In genomic region chr16:51243836-51244483, GRCh38 we compare ENCODE assay signal across 1 cellular context.
TF ChIP-seq lines count a peak whose summit lies in the region.

No MANE protein-coding gene starts in this region.

TF ChIP-seq in HepG2, 621 proteins besides CTCF, POLR2A, EP300 and RAD21 (continued from another document and continues in another):
- TF ChIP-seq, protein P1, sequence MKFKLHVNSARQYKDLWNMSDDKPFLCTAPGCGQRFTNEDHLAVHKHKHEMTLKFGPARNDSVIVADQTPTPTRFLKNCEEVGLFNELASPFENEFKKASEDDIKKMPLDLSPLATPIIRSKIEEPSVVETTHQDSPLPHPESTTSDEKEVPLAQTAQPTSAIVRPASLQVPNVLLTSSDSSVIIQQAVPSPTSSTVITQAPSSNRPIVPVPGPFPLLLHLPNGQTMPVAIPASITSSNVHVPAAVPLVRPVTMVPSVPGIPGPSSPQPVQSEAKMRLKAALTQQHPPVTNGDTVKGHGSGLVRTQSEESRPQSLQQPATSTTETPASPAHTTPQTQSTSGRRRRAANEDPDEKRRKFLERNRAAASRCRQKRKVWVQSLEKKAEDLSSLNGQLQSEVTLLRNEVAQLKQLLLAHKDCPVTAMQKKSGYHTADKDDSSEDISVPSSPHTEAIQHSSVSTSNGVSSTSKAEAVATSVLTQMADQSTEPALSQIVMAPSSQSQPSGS (CRISPR knock-in tag; IDR thresholded peaks at IDR 0.05), result peak; percentile 75
- TF ChIP-seq ZFYVE20 (CRISPR knock-in tag; IDR thresholded peaks at IDR 0.05; ENCODE audit: borderline replicate concordance, low read depth), result no peak
- TF ChIP-seq ZNF816 (CRISPR knock-in tag; IDR thresholded peaks at IDR 0.05; ENCODE audit: borderline replicate concordance), result peak; percentile 60; the same call in 1 of the 2 replicates
- no peak for TF ChIP-seq ZKSCAN1 (IDR thresholded peaks at IDR 0.05; ENCODE audit: low read length)
- TF ChIP-seq MIXL1 (CRISPR knock-in tag; IDR thresholded peaks at IDR 0.05), result peak; percentile 87
- TF ChIP-seq POGK (CRISPR knock-in tag; conservative IDR thresholded peaks at IDR 0.05), result no peak; the same call in 1 of the 2 replicates
- no peak for TF ChIP-seq ZNF101 (CRISPR knock-in tag; IDR thresholded peaks at IDR 0.05; ENCODE audit: borderline replicate concordance, low read depth)
- TF ChIP-seq TBP (CRISPR knock-in tag; IDR thresholded peaks at IDR 0.05), result no peak
- peak; percentile 69; the same call in 1 of the 2 replicates for TF ChIP-seq ZNF792 (CRISPR knock-in tag; IDR thresholded peaks at IDR 0.05)
- no peak for TF ChIP-seq ZNF781 (CRISPR knock-in tag; IDR thresholded peaks at IDR 0.05; ENCODE audit: borderline replicate concordance, not compliant biosample characterization)
- TF ChIP-seq MZF1 (CRISPR knock-in tag; IDR thresholded peaks at IDR 0.05; ENCODE audit: borderline replicate concordance), result no peak
- TF ChIP-seq PHB2 (IDR thresholded peaks at IDR 0.05; ENCODE audit: partially characterized antibody), result no peak
- TF ChIP-seq ZNF430 (CRISPR knock-in tag; IDR thresholded peaks at IDR 0.05), result no peak
- peak in 1 of 2 experiments; percentile 28; a peak in 1 of 4 replicates for TF ChIP-seq HMGXB4 (CRISPR knock-in tag; IDR thresholded peaks at IDR 0.05; ENCODE audit: borderline replicate concordance in 1 of 2, low read depth in 1 of 2)
- TF ChIP-seq, protein P2, sequence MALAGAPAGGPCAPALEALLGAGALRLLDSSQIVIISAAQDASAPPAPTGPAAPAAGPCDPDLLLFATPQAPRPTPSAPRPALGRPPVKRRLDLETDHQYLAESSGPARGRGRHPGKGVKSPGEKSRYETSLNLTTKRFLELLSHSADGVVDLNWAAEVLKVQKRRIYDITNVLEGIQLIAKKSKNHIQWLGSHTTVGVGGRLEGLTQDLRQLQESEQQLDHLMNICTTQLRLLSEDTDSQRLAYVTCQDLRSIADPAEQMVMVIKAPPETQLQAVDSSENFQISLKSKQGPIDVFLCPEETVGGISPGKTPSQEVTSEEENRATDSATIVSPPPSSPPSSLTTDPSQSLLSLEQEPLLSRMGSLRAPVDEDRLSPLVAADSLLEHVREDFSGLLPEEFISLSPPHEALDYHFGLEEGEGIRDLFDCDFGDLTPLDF (CRISPR knock-in tag; IDR thresholded peaks at IDR 0.05), result no peak
- TF ChIP-seq DNMT1 (CRISPR knock-in tag; IDR thresholded peaks at IDR 0.05), result no peak
- TF ChIP-seq ZNF510 (CRISPR knock-in tag; IDR thresholded peaks at IDR 0.05; ENCODE audit: low read depth), result no peak
- TF ChIP-seq ZNF10 (CRISPR knock-in tag; IDR thresholded peaks at IDR 0.05; ENCODE audit: borderline replicate concordance, low read depth), result no peak
- TF ChIP-seq BCL6 (CRISPR knock-in tag; IDR thresholded peaks at IDR 0.05), result peak; percentile 79
- TF ChIP-seq GATA4 (IDR thresholded peaks at IDR 0.05; ENCODE audit: borderline replicate concordance, low read depth), result peak; percentile 73; the same call in 1 of the 2 replicates
- no peak for TF ChIP-seq ZNF737 (CRISPR knock-in tag; IDR thresholded peaks at IDR 0.05; ENCODE audit: borderline replicate concordance)
- no peak for TF ChIP-seq ZNF615 (CRISPR knock-in tag; IDR thresholded peaks at IDR 0.05; ENCODE audit: borderline replicate concordance)
- no peak for TF ChIP-seq ZFP36L2 (CRISPR knock-in tag; IDR thresholded peaks at IDR 0.05)
- TF ChIP-seq UBTF (CRISPR knock-in tag; IDR thresholded peaks at IDR 0.05), result no peak
- TF ChIP-seq IKZF5 (CRISPR knock-in tag; IDR thresholded peaks at IDR 0.05), result peak; percentile 46; the same call in 1 of the 2 replicates
- no peak for TF ChIP-seq ZNF432 (CRISPR knock-in tag; IDR thresholded peaks at IDR 0.05; ENCODE audit: borderline replicate concordance)
- TF ChIP-seq ZNF160 (CRISPR knock-in tag; IDR thresholded peaks at IDR 0.05), result no peak
- TF ChIP-seq, protein P3, sequence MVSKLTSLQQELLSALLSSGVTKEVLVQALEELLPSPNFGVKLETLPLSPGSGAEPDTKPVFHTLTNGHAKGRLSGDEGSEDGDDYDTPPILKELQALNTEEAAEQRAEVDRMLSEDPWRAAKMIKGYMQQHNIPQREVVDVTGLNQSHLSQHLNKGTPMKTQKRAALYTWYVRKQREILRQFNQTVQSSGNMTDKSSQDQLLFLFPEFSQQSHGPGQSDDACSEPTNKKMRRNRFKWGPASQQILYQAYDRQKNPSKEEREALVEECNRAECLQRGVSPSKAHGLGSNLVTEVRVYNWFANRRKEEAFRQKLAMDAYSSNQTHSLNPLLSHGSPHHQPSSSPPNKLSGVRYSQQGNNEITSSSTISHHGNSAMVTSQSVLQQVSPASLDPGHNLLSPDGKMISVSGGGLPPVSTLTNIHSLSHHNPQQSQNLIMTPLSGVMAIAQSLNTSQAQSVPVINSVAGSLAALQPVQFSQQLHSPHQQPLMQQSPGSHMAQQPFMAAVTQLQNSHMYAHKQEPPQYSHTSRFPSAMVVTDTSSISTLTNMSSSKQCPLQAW (CRISPR knock-in tag; IDR thresholded peaks at IDR 0.05), result peak; percentile 68
- TF ChIP-seq SIN3B (IDR thresholded peaks at IDR 0.05; ENCODE audit: low read length), result no peak
- TF ChIP-seq CREM (IDR thresholded peaks at IDR 0.05), result peak; percentile 59; the same call in 1 of the 2 replicates
- no peak for TF ChIP-seq CREM (CRISPR knock-in tag; IDR thresholded peaks at IDR 0.05)
- TF ChIP-seq, protein P4, sequence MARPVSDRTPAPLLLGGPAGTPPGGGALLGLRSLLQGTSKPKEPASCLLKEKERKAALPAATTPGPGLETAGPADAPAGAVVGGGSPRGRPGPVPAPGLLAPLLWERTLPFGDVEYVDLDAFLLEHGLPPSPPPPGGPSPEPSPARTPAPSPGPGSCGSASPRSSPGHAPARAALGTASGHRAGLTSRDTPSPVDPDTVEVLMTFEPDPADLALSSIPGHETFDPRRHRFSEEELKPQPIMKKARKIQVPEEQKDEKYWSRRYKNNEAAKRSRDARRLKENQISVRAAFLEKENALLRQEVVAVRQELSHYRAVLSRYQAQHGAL (CRISPR knock-in tag; IDR thresholded peaks at IDR 0.05; ENCODE audit: not compliant biosample characterization), result no peak
- no peak for TF ChIP-seq HNRNPLL (IDR thresholded peaks at IDR 0.05; ENCODE audit: low read depth, low read length, poor library complexity, severe bottlenecking)
- TF ChIP-seq GPN1 (CRISPR knock-in tag; IDR thresholded peaks at IDR 0.05; ENCODE audit: borderline replicate concordance), result no peak
- TF ChIP-seq ZNF775 (CRISPR knock-in tag; IDR thresholded peaks at IDR 0.05; ENCODE audit: borderline replicate concordance), result no peak
- no peak for TF ChIP-seq LBX2 (CRISPR knock-in tag; IDR thresholded peaks at IDR 0.05; ENCODE audit: borderline replicate concordance)
- TF ChIP-seq ZNF496 (CRISPR knock-in tag; IDR thresholded peaks at IDR 0.05; ENCODE audit: insufficient replicate concordance), result no peak
- no peak for TF ChIP-seq ZFP62 (CRISPR knock-in tag; IDR thresholded peaks at IDR 0.05)
- TF ChIP-seq, protein P5, sequence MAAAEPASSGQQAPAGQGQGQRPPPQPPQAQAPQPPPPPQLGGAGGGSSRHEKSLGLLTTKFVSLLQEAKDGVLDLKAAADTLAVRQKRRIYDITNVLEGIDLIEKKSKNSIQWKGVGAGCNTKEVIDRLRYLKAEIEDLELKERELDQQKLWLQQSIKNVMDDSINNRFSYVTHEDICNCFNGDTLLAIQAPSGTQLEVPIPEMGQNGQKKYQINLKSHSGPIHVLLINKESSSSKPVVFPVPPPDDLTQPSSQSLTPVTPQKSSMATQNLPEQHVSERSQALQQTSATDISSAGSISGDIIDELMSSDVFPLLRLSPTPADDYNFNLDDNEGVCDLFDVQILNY (CRISPR knock-in tag; conservative IDR thresholded peaks at IDR 0.05), result no peak
- no peak for TF ChIP-seq XBP1 (CRISPR knock-in tag; IDR thresholded peaks at IDR 0.05)
- 0 out of 2 replicates have a peak, but pooled peaks have one; percentile 41 for TF ChIP-seq CBFB (CRISPR knock-in tag; IDR thresholded peaks at IDR 0.05)
- peak; percentile 72; the same call in 1 of the 2 replicates for TF ChIP-seq ZBED4 (CRISPR knock-in tag; IDR thresholded peaks at IDR 0.05; ENCODE audit: borderline replicate concordance)
- TF ChIP-seq MTF1 (CRISPR knock-in tag; IDR thresholded peaks at IDR 0.05), result no peak
